Comparison of ENCODE assay signal across 2 cellular contexts in the genomic region with DNA sequence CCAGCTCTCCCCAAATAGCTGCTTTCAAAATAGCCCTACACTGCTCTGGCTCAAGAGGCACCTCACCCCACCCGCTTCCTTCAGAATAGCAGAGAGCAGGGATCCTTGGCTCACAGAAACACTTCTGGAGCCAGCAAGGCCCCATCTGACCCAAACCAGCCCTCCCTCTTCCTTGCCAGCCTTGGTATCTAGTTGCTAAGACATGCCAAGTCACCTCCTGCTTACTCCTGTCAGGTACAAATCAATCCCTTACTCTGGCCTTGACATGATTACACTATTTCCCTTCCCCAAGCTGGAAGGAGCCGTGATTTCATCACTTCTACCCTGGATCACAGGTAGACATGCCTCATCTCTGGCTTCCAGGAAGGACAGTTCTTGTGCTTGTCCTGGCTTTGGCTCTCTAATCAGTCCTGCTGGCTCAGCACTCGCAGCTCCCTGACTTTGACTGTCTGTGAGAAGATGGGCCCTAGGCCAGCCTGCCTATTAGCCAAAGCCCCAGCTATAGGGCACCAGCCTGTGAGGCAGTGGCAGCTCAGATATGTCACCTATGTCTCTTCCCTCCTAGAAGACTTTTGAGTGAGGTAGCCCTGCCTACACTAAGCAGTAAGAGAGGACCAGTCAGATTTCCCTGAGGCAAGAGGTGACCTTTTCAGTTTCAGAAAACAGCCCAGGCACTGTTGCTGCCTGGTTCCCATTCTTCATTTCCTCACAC.
A peak's percentile ranks its signal among the peaks of the same experiment; 100 is the strongest.
TF ChIP-seq lines count a peak whose summit lies in the region.

No MANE protein-coding gene starts in this region.

TF ChIP-seq in K562, 482 proteins besides CTCF, POLR2A, EP300 and RAD21 (continues in another document):
- TF ChIP-seq, protein P1, sequence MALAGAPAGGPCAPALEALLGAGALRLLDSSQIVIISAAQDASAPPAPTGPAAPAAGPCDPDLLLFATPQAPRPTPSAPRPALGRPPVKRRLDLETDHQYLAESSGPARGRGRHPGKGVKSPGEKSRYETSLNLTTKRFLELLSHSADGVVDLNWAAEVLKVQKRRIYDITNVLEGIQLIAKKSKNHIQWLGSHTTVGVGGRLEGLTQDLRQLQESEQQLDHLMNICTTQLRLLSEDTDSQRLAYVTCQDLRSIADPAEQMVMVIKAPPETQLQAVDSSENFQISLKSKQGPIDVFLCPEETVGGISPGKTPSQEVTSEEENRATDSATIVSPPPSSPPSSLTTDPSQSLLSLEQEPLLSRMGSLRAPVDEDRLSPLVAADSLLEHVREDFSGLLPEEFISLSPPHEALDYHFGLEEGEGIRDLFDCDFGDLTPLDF (CRISPR knock-in tag; IDR thresholded peaks at IDR 0.05), result no peak
- no peak for TF ChIP-seq SREBF2 (CRISPR knock-in tag; IDR thresholded peaks at IDR 0.05)
- no peak for TF ChIP-seq SPI1 (IDR thresholded peaks at IDR 0.05; ENCODE audit: borderline replicate concordance, low read depth, low read length)
- TF ChIP-seq KDM2B (CRISPR knock-in tag; IDR thresholded peaks at IDR 0.05), result no peak
- no peak for TF ChIP-seq ELF2 (CRISPR knock-in tag; IDR thresholded peaks at IDR 0.05)
- TF ChIP-seq SIX5 (IDR thresholded peaks at IDR 0.05; ENCODE audit: borderline replicate concordance in 1 of 2, insufficient read depth in 1 of 2, low read depth in 1 of 2, low read length in 2 of 2), result no peak
- no peak for TF ChIP-seq HNRNPL (IDR thresholded peaks at IDR 0.05; ENCODE audit: low read depth, low read length)
- TF ChIP-seq, protein P2, sequence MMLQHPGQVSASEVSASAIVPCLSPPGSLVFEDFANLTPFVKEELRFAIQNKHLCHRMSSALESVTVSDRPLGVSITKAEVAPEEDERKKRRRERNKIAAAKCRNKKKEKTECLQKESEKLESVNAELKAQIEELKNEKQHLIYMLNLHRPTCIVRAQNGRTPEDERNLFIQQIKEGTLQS (IDR thresholded peaks at IDR 0.05), result 0 out of 2 replicates have a peak, but pooled peaks have one; percentile 13
- TF ChIP-seq, protein P2 (CRISPR knock-in tag; conservative IDR thresholded peaks at IDR 0.05), result no peak
- TF ChIP-seq RBM15 (IDR thresholded peaks at IDR 0.05; ENCODE audit: insufficient read depth, low read length), result no peak
- 0 out of 2 replicates have a peak, but pooled peaks have one; percentile 28 for TF ChIP-seq MAFG (tag; conservative IDR thresholded peaks at IDR 0.05)
- TF ChIP-seq NFATC3 (IDR thresholded peaks at IDR 0.05), result no peak
- 0 out of 2 replicates have a peak, but pooled peaks have one; percentile 8 for TF ChIP-seq CEBPG (CRISPR knock-in tag; IDR thresholded peaks at IDR 0.05)
- TF ChIP-seq CEBPG (tag; conservative IDR thresholded peaks at IDR 0.05 in 1 of 2, IDR thresholded peaks at IDR 0.05 in 1 of 2), result 0 out of 4 replicates have a peak, but pooled peaks of 1 of the 2 experiments have one; percentile 10
- no peak for TF ChIP-seq SETDB1 (IDR thresholded peaks at IDR 0.05; ENCODE audit: low read length)
- TF ChIP-seq ZC3H4 (CRISPR knock-in tag; IDR thresholded peaks at IDR 0.05; ENCODE audit: borderline replicate concordance), result no peak
- TF ChIP-seq ETV1 (tag; conservative IDR thresholded peaks at IDR 0.05; ENCODE audit: low read depth), result no peak

TF ChIP-seq in GM23338, 12 proteins besides CTCF, POLR2A, EP300 and RAD21:
- TF ChIP-seq ZNF331 (CRISPR knock-in tag; IDR thresholded peaks at IDR 0.05; ENCODE audit: low read depth) (no peak), ZNF114 (CRISPR knock-in tag; IDR thresholded peaks at IDR 0.05) (no peak), JUNB (IDR thresholded peaks at IDR 0.05; ENCODE audit: unreplicated experiment) (no peak), STAT1 (IDR thresholded peaks at IDR 0.05; ENCODE audit: unreplicated experiment) (no peak), POLR2AphosphoS5 (IDR thresholded peaks at IDR 0.05; ENCODE audit: low read depth) (no peak), EZH2 (IDR thresholded peaks at IDR 0.05; ENCODE audit: low read depth, unreplicated experiment) (no peak), NANOG (IDR thresholded peaks at IDR 0.05; ENCODE audit: borderline replicate concordance) (no peak), EZH2phosphoT487 (IDR thresholded peaks at IDR 0.05; ENCODE audit: unreplicated experiment) (no peak), CREB1 (CRISPR knock-in tag; IDR thresholded peaks at IDR 0.05; ENCODE audit: low read depth) (no peak)
- TF ChIP-seq, protein P3, sequence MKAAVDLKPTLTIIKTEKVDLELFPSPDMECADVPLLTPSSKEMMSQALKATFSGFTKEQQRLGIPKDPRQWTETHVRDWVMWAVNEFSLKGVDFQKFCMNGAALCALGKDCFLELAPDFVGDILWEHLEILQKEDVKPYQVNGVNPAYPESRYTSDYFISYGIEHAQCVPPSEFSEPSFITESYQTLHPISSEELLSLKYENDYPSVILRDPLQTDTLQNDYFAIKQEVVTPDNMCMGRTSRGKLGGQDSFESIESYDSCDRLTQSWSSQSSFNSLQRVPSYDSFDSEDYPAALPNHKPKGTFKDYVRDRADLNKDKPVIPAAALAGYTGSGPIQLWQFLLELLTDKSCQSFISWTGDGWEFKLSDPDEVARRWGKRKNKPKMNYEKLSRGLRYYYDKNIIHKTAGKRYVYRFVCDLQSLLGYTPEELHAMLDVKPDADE (IDR thresholded peaks at IDR 0.05), result no peak
- TF ChIP-seq, protein P4, sequence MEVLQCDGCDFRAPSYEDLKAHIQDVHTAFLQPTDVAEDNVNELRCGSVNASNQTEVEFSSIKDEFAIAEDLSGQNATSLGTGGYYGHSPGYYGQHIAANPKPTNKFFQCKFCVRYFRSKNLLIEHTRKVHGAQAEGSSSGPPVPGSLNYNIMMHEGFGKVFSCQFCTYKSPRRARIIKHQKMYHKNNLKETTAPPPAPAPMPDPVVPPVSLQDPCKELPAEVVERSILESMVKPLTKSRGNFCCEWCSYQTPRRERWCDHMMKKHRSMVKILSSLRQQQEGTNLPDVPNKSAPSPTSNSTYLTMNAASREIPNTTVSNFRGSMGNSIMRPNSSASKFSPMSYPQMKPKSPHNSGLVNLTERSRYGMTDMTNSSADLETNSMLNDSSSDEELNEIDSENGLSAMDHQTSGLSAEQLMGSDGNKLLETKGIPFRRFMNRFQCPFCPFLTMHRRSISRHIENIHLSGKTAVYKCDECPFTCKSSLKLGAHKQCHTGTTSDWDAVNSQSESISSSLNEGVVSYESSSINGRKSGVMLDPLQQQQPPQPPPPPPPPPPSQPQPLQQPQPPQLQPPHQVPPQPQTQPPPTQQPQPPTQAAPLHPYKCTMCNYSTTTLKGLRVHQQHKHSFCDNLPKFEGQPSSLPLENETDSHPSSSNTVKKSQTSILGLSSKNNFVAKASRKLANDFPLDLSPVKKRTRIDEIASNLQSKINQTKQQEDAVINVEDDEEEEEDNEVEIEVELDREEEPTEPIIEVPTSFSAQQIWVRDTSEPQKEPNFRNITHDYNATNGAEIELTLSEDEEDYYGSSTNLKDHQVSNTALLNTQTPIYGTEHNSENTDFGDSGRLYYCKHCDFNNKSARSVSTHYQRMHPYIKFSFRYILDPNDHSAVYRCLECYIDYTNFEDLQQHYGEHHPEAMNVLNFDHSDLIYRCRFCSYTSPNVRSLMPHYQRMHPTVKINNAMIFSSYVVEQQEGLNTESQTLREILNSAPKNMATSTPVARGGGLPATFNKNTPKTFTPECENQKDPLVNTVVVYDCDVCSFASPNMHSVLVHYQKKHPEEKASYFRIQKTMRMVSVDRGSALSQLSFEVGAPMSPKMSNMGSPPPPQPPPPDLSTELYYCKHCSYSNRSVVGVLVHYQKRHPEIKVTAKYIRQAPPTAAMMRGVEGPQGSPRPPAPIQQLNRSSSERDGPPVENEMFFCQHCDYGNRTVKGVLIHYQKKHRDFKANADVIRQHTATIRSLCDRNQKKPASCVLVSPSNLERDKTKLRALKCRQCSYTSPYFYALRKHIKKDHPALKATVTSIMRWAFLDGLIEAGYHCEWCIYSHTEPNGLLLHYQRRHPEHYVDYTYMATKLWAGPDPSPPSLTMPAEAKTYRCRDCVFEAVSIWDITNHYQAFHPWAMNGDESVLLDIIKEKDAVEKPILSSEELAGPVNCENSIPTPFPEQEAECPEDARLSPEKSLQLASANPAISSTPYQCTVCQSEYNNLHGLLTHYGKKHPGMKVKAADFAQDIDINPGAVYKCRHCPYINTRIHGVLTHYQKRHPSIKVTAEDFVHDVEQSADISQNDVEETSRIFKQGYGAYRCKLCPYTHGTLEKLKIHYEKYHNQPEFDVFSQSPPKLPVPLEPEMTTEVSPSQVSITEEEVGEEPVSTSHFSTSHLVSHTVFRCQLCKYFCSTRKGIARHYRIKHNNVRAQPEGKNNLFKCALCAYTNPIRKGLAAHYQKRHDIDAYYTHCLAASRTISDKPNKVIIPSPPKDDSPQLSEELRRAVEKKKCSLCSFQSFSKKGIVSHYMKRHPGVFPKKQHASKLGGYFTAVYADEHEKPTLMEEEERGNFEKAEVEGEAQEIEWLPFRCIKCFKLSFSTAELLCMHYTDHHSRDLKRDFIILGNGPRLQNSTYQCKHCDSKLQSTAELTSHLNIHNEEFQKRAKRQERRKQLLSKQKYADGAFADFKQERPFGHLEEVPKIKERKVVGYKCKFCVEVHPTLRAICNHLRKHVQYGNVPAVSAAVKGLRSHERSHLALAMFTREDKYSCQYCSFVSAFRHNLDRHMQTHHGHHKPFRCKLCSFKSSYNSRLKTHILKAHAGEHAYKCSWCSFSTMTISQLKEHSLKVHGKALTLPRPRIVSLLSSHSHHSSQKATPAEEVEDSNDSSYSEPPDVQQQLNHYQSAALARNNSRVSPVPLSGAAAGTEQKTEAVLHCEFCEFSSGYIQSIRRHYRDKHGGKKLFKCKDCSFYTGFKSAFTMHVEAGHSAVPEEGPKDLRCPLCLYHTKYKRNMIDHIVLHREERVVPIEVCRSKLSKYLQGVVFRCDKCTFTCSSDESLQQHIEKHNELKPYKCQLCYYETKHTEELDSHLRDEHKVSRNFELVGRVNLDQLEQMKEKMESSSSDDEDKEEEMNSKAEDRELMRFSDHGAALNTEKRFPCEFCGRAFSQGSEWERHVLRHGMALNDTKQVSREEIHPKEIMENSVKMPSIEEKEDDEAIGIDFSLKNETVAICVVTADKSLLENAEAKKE (CRISPR knock-in tag; IDR thresholded peaks at IDR 0.05), result no peak
